In the genomic region with DNA sequence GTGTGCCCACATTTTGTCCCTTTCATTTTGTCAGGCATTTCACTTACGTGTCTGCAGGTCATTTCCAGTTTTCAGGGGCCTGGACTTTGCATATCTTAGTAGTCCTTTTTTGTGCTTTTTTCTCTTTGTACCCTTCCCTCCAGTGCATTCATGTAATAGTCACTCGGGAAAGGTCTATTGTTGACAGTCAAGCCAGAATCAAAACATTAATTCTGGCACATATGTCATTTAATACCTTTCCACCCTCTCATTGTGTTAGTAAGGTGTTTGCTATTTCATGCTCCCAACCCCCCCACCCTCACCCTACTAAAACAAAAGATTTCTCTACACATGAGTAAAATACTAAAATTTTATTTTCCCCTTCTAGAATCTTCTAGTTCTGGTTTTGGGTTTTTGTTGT, we compare ENCODE assay signal across 1 cellular context.
TF ChIP-seq lines count a peak whose summit lies in the region.

No MANE protein-coding gene starts in this region.

TF ChIP-seq in IMR-90, 13 proteins besides CTCF, POLR2A, EP300 and RAD21 (continued from another document):
- TF ChIP-seq MXI1 (IDR thresholded peaks at IDR 0.05; ENCODE audit: borderline replicate concordance, low read depth, low read length) (no peak), CHD1 (IDR thresholded peaks at IDR 0.05; ENCODE audit: low read depth, low read length) (no peak), BHLHE40 (IDR thresholded peaks at IDR 0.05; ENCODE audit: low read depth, low read length) (no peak), FOS (IDR thresholded peaks at IDR 0.05; ENCODE audit: low read depth, low read length) (no peak), CEBPB (IDR thresholded peaks at IDR 0.05; ENCODE audit: low read depth, low read length) (no peak), SMC3 (IDR thresholded peaks at IDR 0.05; ENCODE audit: low read depth, low read length) (no peak), ELK1 (IDR thresholded peaks at IDR 0.05; ENCODE audit: borderline replicate concordance, low read depth, low read length) (no peak), USF2 (IDR thresholded peaks at IDR 0.05; ENCODE audit: low read depth, low read length) (no peak)
